24 cellular contexts compared by ENCODE assay signal in the genomic region with DNA sequence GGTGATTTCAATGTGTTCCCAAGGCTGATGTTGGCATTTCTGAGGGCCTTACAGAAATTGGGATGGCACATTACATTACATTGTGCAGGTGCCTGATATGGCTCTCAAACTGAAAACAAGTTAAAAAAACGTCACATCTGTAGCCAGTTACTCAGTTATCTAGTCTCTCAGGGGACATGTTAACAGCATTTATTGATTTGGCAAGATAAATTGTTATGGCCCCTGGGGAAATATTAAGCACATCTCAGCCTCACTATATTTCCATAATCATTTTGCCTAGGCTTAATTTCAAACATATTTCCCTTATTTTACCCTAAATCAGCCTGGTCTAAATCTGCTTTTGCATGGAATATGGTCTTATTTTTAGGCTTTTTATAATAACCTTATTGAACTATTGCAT.
"Had no signal": no experiment of that assay in that cellular context is flagged by ENCODE, and none has a peak within 500 bp of the region (broad histone marks: within the 10 kb centered on the region; RNA-seq: fewer than 3 reads in every experiment).

No MANE protein-coding gene starts in this region.

- DNase-seq: nephron progenitor cell; nucleus accumbens; pancreas; psoas muscle; right cardiac atrium; right lobe of liver; sigmoid colon; small intestine; stimulated activated CD4-positive, alpha-beta T cell treated with anti-CD3 and anti-CD28 coated beads, Interleukin-15, amount 100 ng/mL, for 24 hours; stimulated activated CD4-positive, alpha-beta T cell treated with anti-CD3 and anti-CD28 coated beads, Interleukin-2, amount 100 ng/mL, for 24 hours; stimulated activated CD4-positive, alpha-beta T cell treated with anti-CD3 and anti-CD28 coated beads, Interleukin-2, amount 100 ng/mL, for 48 hours; stimulated activated CD4-positive, alpha-beta T cell treated with anti-CD3 and anti-CD28 coated beads, Interleukin-4, amount 100 ng/mL, for 24 hours; stimulated activated naive B cell treated with anti-CD40 and anti-IgM and Interleukin-4, amounts not matched to agents 10 μg/mL and 1 μg/mL and 100 μg/mL, for 72 hours; stimulated activated naive CD4-positive, alpha-beta T cell treated with Interleukin-2 at 50 U/mL for 16 hours; stomach; thyroid gland; trophoblast cell; upper lobe of left lung had no signal

- H3K4me1 ChIP-seq: pancreas, psoas muscle, right lobe of liver, sigmoid colon, stomach, thyroid gland, tibial nerve, upper lobe of left lung, vagina had no signal

- H3K36me3 ChIP-seq: neutrophil, pancreas, right lobe of liver, sigmoid colon, stomach, thoracic aorta, thyroid gland, tibial nerve, upper lobe of left lung, vagina had no signal

- H3K27me3 ChIP-seq: neutrophil, pancreas, right lobe of liver, sigmoid colon, stomach, thyroid gland, tibial nerve, upper lobe of left lung, vagina had no signal

- H3K27ac ChIP-seq: neutrophil, pancreas, psoas muscle, right lobe of liver, sigmoid colon, stomach, thoracic aorta, thyroid gland, tibial nerve, upper lobe of left lung, vagina had no signal

- ATAC-seq: natural killer cell treated with Interleukin-12 subunit alpha and Interleukin-12 subunit beta and Interleukin-15 and Interleukin-18, amount 100 ng/mL, for 72 hours; pancreas; psoas muscle; right cardiac atrium; right lobe of liver; stimulated activated effector memory CD8-positive, alpha-beta T cell treated with anti-CD3 and anti-CD28 coated beads, Interleukin-12 subunit alpha, Interleukin-12 subunit beta, amount 100 ng/mL, for 72 hours; stimulated activated naive B cell treated with anti-CD40 and anti-IgM and Interleukin-4, amounts not matched to agents 10 μg/mL and 1 μg/mL and 100 μg/mL, for 72 hours had no signal

- H3K9me3 ChIP-seq: neutrophil, pancreas, psoas muscle, right lobe of liver, sigmoid colon, stomach, thoracic aorta, thyroid gland, tibial nerve, upper lobe of left lung, vagina had no signal

- H3K4me3 ChIP-seq: pancreas, psoas muscle, right lobe of liver, sigmoid colon, stomach, thoracic aorta, thyroid gland, tibial nerve, upper lobe of left lung, vagina had no signal
